Comparison of ENCODE assay signal across 14 cellular contexts in the genomic region with DNA sequence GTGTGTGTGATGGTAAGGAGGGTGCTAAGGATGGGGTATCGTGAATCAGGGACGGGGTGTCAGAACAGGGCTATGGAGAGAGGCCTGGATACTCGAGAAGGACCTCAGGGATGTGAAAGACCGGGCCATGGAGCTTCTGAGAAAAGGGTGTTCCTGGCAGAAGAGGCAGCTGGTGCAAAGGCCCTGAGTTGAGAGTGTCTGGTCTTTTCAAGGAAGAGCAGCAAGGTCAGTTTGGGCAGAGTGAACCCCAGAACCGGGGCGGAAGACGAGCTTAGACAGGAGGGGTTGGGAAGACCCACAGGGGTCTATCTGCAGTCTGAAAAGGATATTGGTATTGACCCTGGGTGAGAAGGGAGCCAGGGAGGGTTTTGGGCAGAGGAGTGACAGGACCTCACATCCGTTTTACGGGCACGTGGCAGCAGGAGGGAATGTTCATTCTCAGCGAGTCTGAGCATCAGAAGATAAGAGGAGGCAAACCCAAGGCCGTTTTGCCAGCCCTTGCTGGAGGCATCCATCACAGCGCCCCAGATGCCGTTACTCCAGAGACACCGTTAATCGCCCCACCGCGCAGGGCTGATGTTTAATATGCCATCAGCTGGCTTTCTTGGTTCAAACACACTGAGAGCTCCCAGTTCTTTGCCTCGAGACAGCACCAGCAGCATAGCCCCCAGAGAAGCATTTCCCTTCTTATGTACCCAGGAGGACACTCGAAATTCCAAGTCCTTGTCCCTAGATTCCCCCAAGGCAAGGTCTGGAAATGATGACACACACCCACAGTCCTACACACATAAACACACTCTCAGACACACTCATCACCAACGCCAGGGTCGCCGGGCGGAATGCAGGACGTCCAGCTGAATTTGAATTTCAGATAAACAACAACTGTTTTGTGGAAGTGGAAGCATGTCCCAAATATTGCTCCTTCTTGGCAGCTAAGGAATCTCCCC. TPM values are rescaled to one million over a fixed set of nuclear protein-coding genes. Genes with fewer than 3 reads are reported as not detected.
DNase-seq lines count a peak whose midpoint lies in the region; ATAC-seq, FAIRE-seq and TF ChIP-seq lines count a peak whose summit lies in the region.
"Had no signal": no experiment of that assay in that cellular context is flagged by ENCODE, and none has a peak within 500 bp of the region (broad histone marks: within the 10 kb centered on the region; RNA-seq: fewer than 3 reads in every experiment).

No MANE protein-coding gene starts in this region.

- TF ChIP-seq CTCF in HEK293 (tag by site-specific recombination; IDR thresholded peaks at IDR 0.05): no peak
- no peak for TF ChIP-seq CTCF in kidney (IDR thresholded peaks at IDR 0.05; ENCODE audit: borderline replicate concordance, extremely low read depth, insufficient read depth)
- no peak for TF ChIP-seq CTCF in stomach (IDR thresholded peaks at IDR 0.05)

- no peak overlapping the region for H3K9ac ChIP-seq in kidney (ENCODE audit: low read length in 2 of 2)

- peaks cover 19% of the 10 kb centered on the region for H3K4me1 Mint-ChIP-seq in activated T-cell treated with anti-CD3 and anti-CD28 coated beads, Interleukin-2, amount 50 U/mL, for 24 hours (ENCODE audit: low read depth)

- TF ChIP-seq EP300 in stomach (IDR thresholded peaks at IDR 0.05): no peak

- H3K27me3 Mint-ChIP-seq in activated T-cell treated with anti-CD3 and anti-CD28 coated beads, Interleukin-2, amount 50 U/mL, for 24 hours: peaks cover 73% of the 10 kb centered on the region

- H3K27ac Mint-ChIP-seq in activated T-cell treated with anti-CD3 and anti-CD28 coated beads, Interleukin-2, amount 50 U/mL, for 24 hours: no peak overlapping the region

- no peaks in the 10 kb centered on the region for H3K36me3 ChIP-seq in HEK293 (ENCODE audit: control insufficient read depth in 2 of 2, insufficient read depth in 1 of 2, low read length in 2 of 2)
- H3K36me3 ChIP-seq in kidney (ENCODE audit: control insufficient read depth in 1 of 2, insufficient read depth in 2 of 2, low read length in 2 of 2): no peaks in the 10 kb centered on the region
- H3K36me3 ChIP-seq in stomach: no peaks in the 10 kb centered on the region

- no peaks in the 10 kb centered on the region for H3K9me3 ChIP-seq in HEK293 (ENCODE audit: control insufficient read depth, insufficient read depth, low read depth, low read length)
- no peaks in the 10 kb centered on the region for H3K9me3 ChIP-seq in kidney (ENCODE audit: control insufficient read depth in 1 of 2, low read length in 2 of 2)
- no peaks in the 10 kb centered on the region for H3K9me3 ChIP-seq in stomach

- H3K36me3 Mint-ChIP-seq in activated T-cell treated with anti-CD3 and anti-CD28 coated beads, Interleukin-2, amount 50 U/mL, for 24 hours (ENCODE audit: low read depth): no peaks in the 10 kb centered on the region

- H3K27me3 ChIP-seq in stomach: peaks cover 0 to 12% (median 7%) of the 10 kb centered on the region in 3 donors

- H3K4me1 ChIP-seq in HEK293 (ENCODE audit: control insufficient read depth, insufficient read depth, low read length): peaks cover 8% of the 10 kb centered on the region
- H3K4me1 ChIP-seq in kidney (ENCODE audit: control insufficient read depth in 1 of 2, insufficient read depth in 1 of 2, low read depth in 1 of 2, low read length in 2 of 2): peaks cover 9 to 47% of the 10 kb centered on the region in 2 donors
- H3K4me1 ChIP-seq in stomach: peaks cover 44 to 82% (median 72%) of the 10 kb centered on the region in 4 donors

- POLR2A ChIA-PET in HEK293 (lab: Yijun Ruan, JAX): interaction anchor here (0.9 kb wide), 1 partner anchor 65 kb away, joined by 3 read pairs; no protein-coding TSS in a partner anchor

- CTCF ChIA-PET in HEK293 (lab: Yijun Ruan, JAX): interaction anchor here (0.7 to 1.2 kb wide), 4 partner anchors 22 to 136 kb away, joined by 3 to 4 read pairs (median 4); no protein-coding TSS in a partner anchor

- WGBS in stomach, 5 donors: 53 to 65% (median 60%) methylated on average over 25 of the region's 25 CpGs

- no peak for FAIRE-seq in kidney (lab: Jason Lieb, UNC)
- FAIRE-seq: colon had no signal

- no peaks in the 10 kb centered on the region for H3K9me3 Mint-ChIP-seq in activated T-cell treated with anti-CD3 and anti-CD28 coated beads, Interleukin-2, amount 50 U/mL, for 24 hours
- H3K9me3 Mint-ChIP-seq: activated T-cell treated with anti-CD3 and anti-CD28 coated beads, Interleukin-2, amount 50 U/mL, for 4 hours had no signal

- ATAC-seq in HG02884 (IDR thresholded peaks at IDR 0.05; ENCODE audit: unreplicated experiment): no peak
- ATAC-seq: activated T-cell treated with anti-CD3 and anti-CD28 coated beads, Interleukin-2, amount 50 U/mL, for 4 hours had no signal

- H3K4me3 Mint-ChIP-seq in activated T-cell treated with anti-CD3 and anti-CD28 coated beads, Interleukin-2, amount 50 U/mL, for 24 hours: no peak overlapping the region
- H3K4me3 Mint-ChIP-seq: activated T-cell treated with anti-CD3 and anti-CD28 coated beads, Interleukin-2, amount 50 U/mL, for 4 hours had no signal

- DNase-seq in astrocyte of the hippocampus (ENCODE audit: low read depth, low spot score) (peak; percentile 70), kidney (peak; percentile 49), stomach (no peak), medulla oblongata (ENCODE audit: extremely low spot score) (no peak), superior temporal gyrus (ENCODE audit: extremely low spot score) (no peak)
- DNase-seq in activated T-cell treated with anti-CD3 and anti-CD28 coated beads, Interleukin-2, amount 50 U/mL, for 24 hours: no peak
- DNase-seq: activated T-cell treated with anti-CD3 and anti-CD28 coated beads, Interleukin-2, amount 50 U/mL, for 4 hours; NCI-H1092 treated with DMSO at 0.1 percent for 48 hours; NK-92 treated with Interleukin-12 subunit alpha and Interleukin-12 subunit beta, amount 100 ng/mL, for 24 hours; stimulated activated naive CD4-positive, alpha-beta T cell treated with Interleukin-2 at 50 U/mL for 16 hours had no signal

- TF ChIP-seq POLR2A in stomach (IDR thresholded peaks at IDR 0.05): no peak

- H3K4me3 ChIP-seq in HEK293 (ENCODE audit: low read depth, low read length) (no peak overlapping the region), kidney (ENCODE audit: low read length in 2 of 2) (no peak overlapping the region), stomach (no peak overlapping the region)
- H3K4me3 ChIP-seq: skin epidermis had no signal

- intact Hi-C loops in kidney (cut with DNase I): no loop called here
- intact Hi-C loops in stomach (cut with DNase I; ENCODE audit: low total_unique reads): no loop called here

- H3K27ac ChIP-seq in HEK293 (ENCODE audit: extremely low read depth, low read depth, low read length) (no peak overlapping the region), kidney (ENCODE audit: low read depth in 2 of 2, low read length in 2 of 2) (peak overlapping the region; percentile 9 to 58), stomach (peak overlapping the region; percentile 7 to 85 (median 77))

TF ChIP-seq in HEK293, 187 proteins besides CTCF, POLR2A, EP300 and RAD21 (continues in another document):
- no peak for TF ChIP-seq ZNF335 (tag by site-specific recombination; conservative IDR thresholded peaks at IDR 0.05)
- no peak for TF ChIP-seq ZNF146 (tag by site-specific recombination; IDR thresholded peaks at IDR 0.05)
- TF ChIP-seq ZNF600 (tag by site-specific recombination; IDR thresholded peaks at IDR 0.05): no peak
- no peak for TF ChIP-seq OVOL3 (tag by site-specific recombination; IDR thresholded peaks at IDR 0.05)
- TF ChIP-seq ZNF302 (tag by site-specific recombination; IDR thresholded peaks at IDR 0.05; ENCODE audit: low read depth): no peak
- TF ChIP-seq, protein P1, sequence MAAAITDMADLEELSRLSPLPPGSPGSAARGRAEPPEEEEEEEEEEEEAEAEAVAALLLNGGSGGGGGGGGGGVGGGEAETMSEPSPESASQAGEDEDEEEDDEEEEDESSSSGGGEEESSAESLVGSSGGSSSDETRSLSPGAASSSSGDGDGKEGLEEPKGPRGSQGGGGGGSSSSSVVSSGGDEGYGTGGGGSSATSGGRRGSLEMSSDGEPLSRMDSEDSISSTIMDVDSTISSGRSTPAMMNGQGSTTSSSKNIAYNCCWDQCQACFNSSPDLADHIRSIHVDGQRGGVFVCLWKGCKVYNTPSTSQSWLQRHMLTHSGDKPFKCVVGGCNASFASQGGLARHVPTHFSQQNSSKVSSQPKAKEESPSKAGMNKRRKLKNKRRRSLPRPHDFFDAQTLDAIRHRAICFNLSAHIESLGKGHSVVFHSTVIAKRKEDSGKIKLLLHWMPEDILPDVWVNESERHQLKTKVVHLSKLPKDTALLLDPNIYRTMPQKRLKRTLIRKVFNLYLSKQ (tag by site-specific recombination; IDR thresholded peaks at IDR 0.05; ENCODE audit: borderline replicate concordance): no peak
- no peak for TF ChIP-seq MZF1 (tag by site-specific recombination; IDR thresholded peaks at IDR 0.05; ENCODE audit: borderline replicate concordance)
- no peak for TF ChIP-seq ZNF677 (tag by site-specific recombination; IDR thresholded peaks at IDR 0.05)
- no peak for TF ChIP-seq ZNF433 (tag by site-specific recombination; IDR thresholded peaks at IDR 0.05; ENCODE audit: low read depth)
- TF ChIP-seq, protein P2, sequence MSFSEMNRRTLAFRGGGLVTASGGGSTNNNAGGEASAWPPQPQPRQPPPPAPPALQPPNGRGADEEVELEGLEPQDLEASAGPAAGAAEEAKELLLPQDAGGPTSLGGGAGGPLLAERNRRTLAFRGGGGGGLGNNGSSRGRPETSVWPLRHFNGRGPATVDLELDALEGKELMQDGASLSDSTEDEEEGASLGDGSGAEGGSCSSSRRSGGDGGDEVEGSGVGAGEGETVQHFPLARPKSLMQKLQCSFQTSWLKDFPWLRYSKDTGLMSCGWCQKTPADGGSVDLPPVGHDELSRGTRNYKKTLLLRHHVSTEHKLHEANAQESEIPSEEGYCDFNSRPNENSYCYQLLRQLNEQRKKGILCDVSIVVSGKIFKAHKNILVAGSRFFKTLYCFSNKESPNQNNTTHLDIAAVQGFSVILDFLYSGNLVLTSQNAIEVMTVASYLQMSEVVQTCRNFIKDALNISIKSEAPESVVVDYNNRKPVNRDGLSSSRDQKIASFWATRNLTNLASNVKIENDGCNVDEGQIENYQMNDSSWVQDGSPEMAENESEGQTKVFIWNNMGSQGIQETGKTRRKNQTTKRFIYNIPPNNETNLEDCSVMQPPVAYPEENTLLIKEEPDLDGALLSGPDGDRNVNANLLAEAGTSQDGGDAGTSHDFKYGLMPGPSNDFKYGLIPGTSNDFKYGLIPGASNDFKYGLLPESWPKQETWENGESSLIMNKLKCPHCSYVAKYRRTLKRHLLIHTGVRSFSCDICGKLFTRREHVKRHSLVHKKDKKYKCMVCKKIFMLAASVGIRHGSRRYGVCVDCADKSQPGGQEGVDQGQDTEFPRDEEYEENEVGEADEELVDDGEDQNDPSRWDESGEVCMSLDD (tag by site-specific recombination; IDR thresholded peaks at IDR 0.05): no peak
- TF ChIP-seq ZSCAN30 (tag by site-specific recombination; IDR thresholded peaks at IDR 0.05): no peak

RNA-seq across cellular contexts. Expression of a gene that starts 41.4 kb away (rescaled TPM):
- total RNA-seq in kidney: 35.9 TPM
- 7.9 TPM for polyA plus RNA-seq in kidney (ENCODE audit: insufficient read depth, low read depth, low replicate concordance)
- 10 to 100 TPM; 30.1 to 66.5 (median 43.5) TPM for total RNA-seq in stomach
- polyA plus RNA-seq in stomach: 10 to 100 TPM in 1 of 3 donors, 1 to 10 TPM in 2; 5.8 to 11.3 (median 6.7) TPM

Comparison
In these comparisons a context has a peak if more than half of its experiments do, and no peak if none do; other contexts are left out.
1. DNase-seq: peak in astrocyte of the hippocampus (single experiment) and kidney (single experiment); none in stomach (single experiment), medulla oblongata (single experiment), superior temporal gyrus (single experiment) and activated T-cell treated with anti-CD3 and anti-CD28 coated beads, Interleukin-2, amount 50 U/mL, for 24 hours (single experiment).